Comparison of ENCODE assay signal across 9 cellular contexts in genomic region chr2:101830555-101830954, GRCh38.
DNase-seq lines count a peak whose midpoint lies in the region; ATAC-seq and TF ChIP-seq lines count a peak whose summit lies in the region.
"Had no signal": no experiment of that assay in that cellular context is flagged by ENCODE, and none has a peak within 500 bp of the region (broad histone marks: within the 10 kb centered on the region; RNA-seq: fewer than 3 reads in every experiment).

No MANE protein-coding gene starts in this region.

- CTCF ChIA-PET in AG04449 (lab: Yijun Ruan, JAX) = interaction anchor here (0.7 to 13.9 kb wide), 41 partner anchors 9 to 492 kb away, joined by 3 to 127 read pairs (median 5); partner anchors contain the start of genes MAP4K4 and RFX8

- POLR2A ChIA-PET in AG04449 (lab: Yijun Ruan, JAX) = interaction anchor here (1.2 kb wide), 1 partner anchor 355 kb away, joined by 3 read pairs; the partner anchor contains the start of gene RFX8

- H3K27me3 Mint-ChIP-seq in activated T-cell treated with anti-CD3 and anti-CD28 coated beads, Interleukin-2, amount 50 U/mL, for 24 hours = no peaks in the 10 kb centered on the region

- ATAC-seq in GM21786 (IDR thresholded peaks at IDR 0.05; ENCODE audit: unreplicated experiment) (peak; percentile 45), HG02840 (IDR thresholded peaks at IDR 0.05; ENCODE audit: low FRiP score, unreplicated experiment) (no peak), HG03139 (IDR thresholded peaks at IDR 0.05; ENCODE audit: unreplicated experiment) (no peak)

- H3K9me3 Mint-ChIP-seq in activated T-cell treated with anti-CD3 and anti-CD28 coated beads, Interleukin-2, amount 50 U/mL, for 24 hours = no peaks in the 10 kb centered on the region

- peaks cover 75% of the 10 kb centered on the region for H3K36me3 Mint-ChIP-seq in activated T-cell treated with anti-CD3 and anti-CD28 coated beads, Interleukin-2, amount 50 U/mL, for 24 hours (ENCODE audit: low read depth)

- DNase-seq in AG04449 (ENCODE audit: low read depth, low spot score) = peak; percentile 61
- DNase-seq in activated T-cell treated with anti-CD3 and anti-CD28 coated beads, Interleukin-2, amount 50 U/mL, for 24 hours = no peak
- DNase-seq in islet precursor cell = peak; percentile 72
- DNase-seq in COR-L47 (lab: John Stamatoyannopoulos, UW) = no peak
- no peak for DNase-seq in anterior cingulate cortex (lab: John Stamatoyannopoulos, UW)

- no peak overlapping the region for H3K4me3 Mint-ChIP-seq in activated T-cell treated with anti-CD3 and anti-CD28 coated beads, Interleukin-2, amount 50 U/mL, for 24 hours

- H3K4me1 Mint-ChIP-seq in activated T-cell treated with anti-CD3 and anti-CD28 coated beads, Interleukin-2, amount 50 U/mL, for 24 hours (ENCODE audit: low read depth) = peaks cover 60% of the 10 kb centered on the region

- H3K4me3 ChIP-seq in AG04449 (ENCODE audit: low read depth, low read length) = no peak overlapping the region
- H3K4me3 ChIP-seq: transverse colon had no signal

- peak overlapping the region; percentile 74 for H3K27ac Mint-ChIP-seq in activated T-cell treated with anti-CD3 and anti-CD28 coated beads, Interleukin-2, amount 50 U/mL, for 24 hours

- no peak for TF ChIP-seq CTCF in AG04449 (IDR thresholded peaks at IDR 0.05; ENCODE audit: insufficient read depth, low read length, missing control alignments)

Comparison
In these comparisons a context has a peak if more than half of its experiments do, and no peak if none do; other contexts are left out.
1. DNase-seq: peak in AG04449 (single experiment) and islet precursor cell (single experiment); none in activated T-cell treated with anti-CD3 and anti-CD28 coated beads, Interleukin-2, amount 50 U/mL, for 24 hours (single experiment), COR-L47 (single experiment) and anterior cingulate cortex (0 of 58).